In genomic region chr16:53372942-53373871, GRCh38 we compare ENCODE assay signal across 9 cellular contexts.
DNase-seq lines count a peak whose midpoint lies in the region; ATAC-seq and TF ChIP-seq lines count a peak whose summit lies in the region.
"Had no signal": no experiment of that assay in that cellular context is flagged by ENCODE, and none has a peak within 500 bp of the region (broad histone marks: within the 10 kb centered on the region; RNA-seq: fewer than 3 reads in every experiment).

No MANE protein-coding gene starts in this region.

- H3K9ac ChIP-seq in mammary epithelial cell (ENCODE audit: insufficient read depth, low read length), result no peak overlapping the region
- H3K9ac ChIP-seq: KMS-11 had no signal

- H3K4me3 ChIP-seq in GM23338, result peak overlapping the region; percentile 74
- peak overlapping the region; percentile 50 to 65 (median 65) for H3K4me3 ChIP-seq in mammary epithelial cell (replicated peaks in 1 of 3; ENCODE audit: insufficient read depth in 1 of 3, low read depth in 2 of 3, low read length in 3 of 3)
- peak overlapping the region; percentile 10 for H3K4me3 ChIP-seq in osteoblast (ENCODE audit: insufficient read depth, low read length)

- POLR2A ChIA-PET in activated B cell treated with CpG ODN at 0.5 μM for 24 hours (lab: Charles Lee), result no interaction called here

- no peaks in the 10 kb centered on the region for H3F3A ChIP-seq in GM23338 (replicated peaks; ENCODE audit: low read depth)

- DNase-seq in GM23338 (ENCODE audit: low spot score) (peak; percentile 91), activated B cell treated with CpG ODN at 0.5 μM for 24 hours (peak; percentile 27), mammary epithelial cell (peak; percentile 74), osteoblast (ENCODE audit: insufficient read length, low spot score, missing footprints) (peak; percentile 77), ureter (ENCODE audit: low spot score) (peak; percentile 76), RKO (ENCODE audit: low spot score) (no peak), OCI-M1 (lab: John Stamatoyannopoulos, UW) (no peak)

- no peak overlapping the region; the same call in 1 of the 2 replicates for H3K27ac ChIP-seq in GM23338 (ENCODE audit: low read depth)
- no peak overlapping the region for H3K27ac ChIP-seq in mammary epithelial cell (ENCODE audit: insufficient read depth, low read depth, low read length)
- H3K27ac ChIP-seq in osteoblast (ENCODE audit: low read depth, low read length), result no peak overlapping the region
- H3K27ac ChIP-seq: KMS-11 had no signal

- CTCF ChIA-PET in activated B cell treated with CpG ODN at 0.5 μM for 24 hours (lab: Charles Lee) (no interaction called here), mammary epithelial cell (lab: Charles Lee; ENCODE audit: low non-redundant PET) (interaction anchor here (0.6 kb wide), 1 partner anchor 293 kb away, joined by 3 read pairs; no protein-coding TSS in a partner anchor)

- H3K4me3 Mint-ChIP-seq in GM23338 (no peak overlapping the region; the same call in 2 of the 3 replicates), activated B cell treated with CpG ODN at 0.5 μM for 24 hours (peak overlapping the region; percentile 77)

- H3K36me3 Mint-ChIP-seq in GM23338 (ENCODE audit: low read depth), result peaks cover 3% of the 10 kb centered on the region; the same call in 2 of the 3 replicates
- H3K36me3 Mint-ChIP-seq in activated B cell treated with CpG ODN at 0.5 μM for 24 hours (ENCODE audit: low read depth), result no peaks in the 10 kb centered on the region

- H3K9me3 Mint-ChIP-seq in GM23338 (peaks cover 10% of the 10 kb centered on the region; the same call in 2 of the 3 replicates), activated B cell treated with CpG ODN at 0.5 μM for 24 hours (no peaks in the 10 kb centered on the region)

- peaks cover 6% of the 10 kb centered on the region; the same call in 1 of the 2 replicates for H3K4me1 ChIP-seq in GM23338 (ENCODE audit: insufficient read depth)
- H3K4me1 ChIP-seq in mammary epithelial cell (ENCODE audit: insufficient read depth, low read length), result peaks cover 12% of the 10 kb centered on the region
- no peaks in the 10 kb centered on the region for H3K4me1 ChIP-seq in osteoblast (ENCODE audit: insufficient read depth, low read length)

- H3K4me1 Mint-ChIP-seq in GM23338 (peaks cover 2% of the 10 kb centered on the region; the same call in 1 of the 3 replicates), activated B cell treated with CpG ODN at 0.5 μM for 24 hours (peaks cover 8% of the 10 kb centered on the region)

- peak overlapping the region; percentile 100 for H2AFZ ChIP-seq in GM23338
- peak overlapping the region; percentile 97 for H2AFZ ChIP-seq in mammary epithelial cell (ENCODE audit: low read depth, low read length)
- H2AFZ ChIP-seq in osteoblast (ENCODE audit: low read length), result peak overlapping the region; percentile 65

- H3K27me3 ChIP-seq in GM23338 (ENCODE audit: insufficient read depth) (peaks cover 21% of the 10 kb centered on the region), mammary epithelial cell (ENCODE audit: insufficient read depth, low read length) (peaks cover 7% of the 10 kb centered on the region), osteoblast (ENCODE audit: insufficient read depth, low read length) (peaks cover 38% of the 10 kb centered on the region)

- ATAC-seq in GM23338, result peak; percentile 99
- ATAC-seq in activated B cell treated with CpG ODN at 0.5 μM for 24 hours (ENCODE audit: low read depth), result peak; percentile 89
- ATAC-seq in HG02970 (IDR thresholded peaks at IDR 0.05; ENCODE audit: low FRiP score, unreplicated experiment), result no peak

- H3K79me2 ChIP-seq in GM23338 (replicated peaks; ENCODE audit: insufficient read depth), result no peaks in the 10 kb centered on the region
- H3K79me2 ChIP-seq in mammary epithelial cell (ENCODE audit: insufficient read depth, low read length), result no peaks in the 10 kb centered on the region
- H3K79me2 ChIP-seq in osteoblast (ENCODE audit: insufficient read depth, low read length), result no peaks in the 10 kb centered on the region

- H3K27me3 Mint-ChIP-seq in GM23338 (ENCODE audit: insufficient read depth, low read depth, poor library complexity), result no peaks in the 10 kb centered on the region
- H3K27me3 Mint-ChIP-seq in activated B cell treated with CpG ODN at 0.5 μM for 24 hours, result peaks cover 30% of the 10 kb centered on the region

- dilution Hi-C loops in mammary epithelial cell (cut with HindIII; ENCODE audit: low sequenced_read_pairs), result no loop called here

- H3K4me2 ChIP-seq in GM23338 (peak overlapping the region; percentile 86), mammary epithelial cell (ENCODE audit: insufficient read depth, low read depth, low read length) (peak overlapping the region; percentile 88), osteoblast (ENCODE audit: insufficient read depth, low read length) (peak overlapping the region; percentile 32)
- H3K4me2 ChIP-seq: KMS-11 had no signal

- BruUV-seq in mammary epithelial cell (replicated peaks; lab: Mats Ljungman, UMichigan), result no TSS peak

- H3K36me3 ChIP-seq in GM23338 (ENCODE audit: insufficient read depth) (no peaks in the 10 kb centered on the region), mammary epithelial cell (ENCODE audit: insufficient read depth, low read length) (no peaks in the 10 kb centered on the region), osteoblast (ENCODE audit: insufficient read depth, low read length) (no peaks in the 10 kb centered on the region)

- H3K27ac Mint-ChIP-seq in GM23338, result no peak overlapping the region
- H3K27ac Mint-ChIP-seq in activated B cell treated with CpG ODN at 0.5 μM for 24 hours, result no peak overlapping the region

- H3K9me3 ChIP-seq in mammary epithelial cell (replicated peaks; ENCODE audit: insufficient read depth, low read length) (no peaks in the 10 kb centered on the region), osteoblast (ENCODE audit: low read depth, low read length) (no peaks in the 10 kb centered on the region)

- H3K9me2 ChIP-seq in GM23338 (ENCODE audit: insufficient read depth), result no peaks in the 10 kb centered on the region

- TF ChIP-seq CTCF in GM23338 (conservative IDR thresholded peaks at IDR 0.05; ENCODE audit: low read depth in 2 of 2), result 0 out of 4 replicates have a peak, but pooled peaks of 1 of the 2 experiments have one; percentile 15
- no peak for TF ChIP-seq CTCF in activated B cell treated with CpG ODN at 0.5 μM for 24 hours (IDR thresholded peaks at IDR 0.05)
- no peak for TF ChIP-seq CTCF in mammary epithelial cell (conservative IDR thresholded peaks at IDR 0.05 in 1 of 2, IDR thresholded peaks at IDR 0.05 in 1 of 2; ENCODE audit: extremely low read depth in 1 of 2, insufficient read depth in 1 of 2, low read depth in 1 of 2, low read length in 2 of 2)
- TF ChIP-seq CTCF in osteoblast (IDR thresholded peaks at IDR 0.05; ENCODE audit: extremely low read depth, low read depth, low read length), result no peak

- in situ Hi-C loops in mammary epithelial cell (cut with MboI; ENCODE audit: low sequenced_read_pairs in 2 of 2), result no loop called here

- intact Hi-C loops in activated B cell treated with CpG ODN at 0.5 μM for 24 hours (cut with micrococcal nuclease) (no loop called here), mammary epithelial cell (cut with micrococcal nuclease) (loop anchor here (2.0 to 5.0 kb wide), 2 partner anchors 62 to 129 kb away; partner anchors contain the start of genes AKTIP and RBL2)

- 17% methylated on average over 39 of the region's 62 CpGs for WGBS in mammary epithelial cell (ENCODE audit: low coverage, missing lambda C conversion rate)

- no peaks in the 10 kb centered on the region for H4K20me1 ChIP-seq in GM23338 (replicated peaks; ENCODE audit: insufficient read depth)
- H4K20me1 ChIP-seq in mammary epithelial cell (ENCODE audit: insufficient read depth, low read length), result no peaks in the 10 kb centered on the region
- H4K20me1 ChIP-seq in osteoblast (ENCODE audit: insufficient read depth, low read length), result no peaks in the 10 kb centered on the region

TF ChIP-seq in GM23338, 12 proteins besides CTCF, POLR2A, EP300 and RAD21:
- no peak for TF ChIP-seq STAT1 (IDR thresholded peaks at IDR 0.05; ENCODE audit: unreplicated experiment)
- TF ChIP-seq POLR2AphosphoS5 (IDR thresholded peaks at IDR 0.05; ENCODE audit: low read depth), result peak; percentile 65

Comparison
In these comparisons a context has a peak if more than half of its experiments do, and no peak if none do; other contexts are left out.
1. DNase-seq: peak in GM23338 (single experiment), activated B cell treated with CpG ODN at 0.5 μM for 24 hours (single experiment), mammary epithelial cell (single experiment), osteoblast (single experiment) and ureter (single experiment); none in RKO (single experiment) and OCI-M1 (single experiment).
2. H3K4me2 ChIP-seq: peak in every context shown above with its lines; median percentile 88 in mammary epithelial cell; 86 in GM23338; 32 in osteoblast.
3. H3K4me3 ChIP-seq: peak in every context shown above with its lines; median percentile 74 in GM23338; 65 in mammary epithelial cell; 10 in osteoblast.
4. Peak in every context shown above with its lines, with median percentiles within 50 percentile points of each other: H2AFZ ChIP-seq.